ENCODE assay signal across 8 cellular contexts in genomic region chr5:54309237-54309636, GRCh38. TPM values are rescaled to one million over a fixed set of nuclear protein-coding genes. Genes with fewer than 3 reads are reported as not detected.
DNase-seq lines count a peak whose midpoint lies in the region; ATAC-seq, FAIRE-seq and TF ChIP-seq lines count a peak whose summit lies in the region.

No MANE protein-coding gene starts in this region.

- H3K4me3 ChIP-seq in H1 (ENCODE audit: extremely low read depth in 1 of 4, insufficient read depth in 2 of 4, low read depth in 3 of 4, low read length in 4 of 4): peak overlapping the region; percentile 81 to 86 (median 84)

- no peaks in the 10 kb centered on the region for H3K79me1 ChIP-seq in H1 (ENCODE audit: low read depth, low read length)

- H2BK12ac ChIP-seq in H1 (ENCODE audit: low read depth, low read length): no peak overlapping the region

- H3K9me3 Mint-ChIP-seq in natural killer cell treated with Interleukin-12 subunit alpha and Interleukin-12 subunit beta and Interleukin-15 and Interleukin-18, amount 100 ng/mL, for 72 hours: no peaks in the 10 kb centered on the region

- peaks cover 0 to 2% (median 0%) of the 10 kb centered on the region in 4 experiments; a peak in 1 of 7 replicates for H3K27me3 ChIP-seq in H1 (replicated peaks in 1 of 4; ENCODE audit: control insufficient read depth in 3 of 4, extremely low read depth in 1 of 4, insufficient read depth in 3 of 4, low read length in 3 of 4)

- no peak overlapping the region for H2BK20ac ChIP-seq in H1 (ENCODE audit: low read length)

- H3K18ac ChIP-seq in H1 (ENCODE audit: extremely low read depth, low read length): no peak overlapping the region

- no peaks in the 10 kb centered on the region for H3K36me3 Mint-ChIP-seq in natural killer cell treated with Interleukin-12 subunit alpha and Interleukin-12 subunit beta and Interleukin-15 and Interleukin-18, amount 100 ng/mL, for 72 hours

- no peak for TF ChIP-seq POLR2A in H1 (IDR thresholded peaks at IDR 0.05; ENCODE audit: control extremely low read depth in 1 of 2, low read depth in 2 of 2, low read length in 2 of 2)

- H3K4me3 Mint-ChIP-seq in natural killer cell treated with Interleukin-12 subunit alpha and Interleukin-12 subunit beta and Interleukin-15 and Interleukin-18, amount 100 ng/mL, for 72 hours: peak overlapping the region; percentile 91

- no peak overlapping the region for H3K56ac ChIP-seq in H1 (replicated peaks; ENCODE audit: insufficient read length, low read depth, low read length)

- H4K20me1 ChIP-seq in H1 (replicated peaks in 1 of 2; ENCODE audit: control insufficient read depth in 1 of 2, insufficient read depth in 2 of 2, low read length in 2 of 2): peaks cover 0 to 4% of the 10 kb centered on the region in 2 experiments

- no peaks in the 10 kb centered on the region for H3K9me3 ChIP-seq in H1 (ENCODE audit: insufficient read depth in 2 of 2, low read depth in 1 of 2, low read length in 1 of 2)

- POLR2A ChIA-PET in H1 (lab: Charles Lee; ENCODE audit: partially characterized antibody): interaction anchor here (1.2 to 3.0 kb wide), 6 partner anchors 9 to 389 kb away, joined by 3 to 27 read pairs (median 6); no protein-coding TSS in a partner anchor

- no peak overlapping the region for H4K8ac ChIP-seq in H1 (ENCODE audit: extremely low read depth, insufficient read depth, low read length)

- H3K4me1 Mint-ChIP-seq in natural killer cell treated with Interleukin-12 subunit alpha and Interleukin-12 subunit beta and Interleukin-15 and Interleukin-18, amount 100 ng/mL, for 72 hours (ENCODE audit: low read depth in 2 of 2): peaks cover 20 to 30% of the 10 kb centered on the region in 2 donors

- no peak for TF ChIP-seq EP300 in H1 (IDR thresholded peaks at IDR 0.05; ENCODE audit: borderline replicate concordance in 1 of 2, low read depth in 2 of 2, low read length in 2 of 2)

- peaks cover 15% of the 10 kb centered on the region for H3K23me2 ChIP-seq in H1 (ENCODE audit: low read depth, low read length)

- H3K79me2 ChIP-seq in H1 (ENCODE audit: control insufficient read depth in 1 of 2, insufficient read depth in 2 of 2, low read length in 2 of 2): peaks cover 3 to 47% of the 10 kb centered on the region in 2 experiments; a peak in 3 of 4 replicates

- TF ChIP-seq RAD21 in H1 (IDR thresholded peaks at IDR 0.05 in 1 of 2, conservative IDR thresholded peaks at IDR 0.05 in 1 of 2; ENCODE audit: low read depth in 2 of 2, low read length in 2 of 2): no peak

- H2AFZ ChIP-seq in H1 (ENCODE audit: low read length): no peak overlapping the region

- no peak overlapping the region for H2AK5ac ChIP-seq in H1 (ENCODE audit: low read depth, low read length)

- H4K91ac ChIP-seq in H1 (replicated peaks; ENCODE audit: insufficient read length, low read length): no peak overlapping the region

- H3K23ac ChIP-seq in H1 (ENCODE audit: insufficient read length): no peak overlapping the region

- peak overlapping the region; percentile 5 for H3K14ac ChIP-seq in H1 (ENCODE audit: insufficient read length)

- H3K4ac ChIP-seq in H1 (replicated peaks; ENCODE audit: insufficient read length, low read depth, low read length): no peak overlapping the region

- CTCF ChIA-PET in H1 (lab: Charles Lee; ENCODE audit: partially characterized antibody): interaction anchor here (1.2 to 1.4 kb wide), 2 partner anchors 9 to 110 kb away, joined by 3 to 4 read pairs; no protein-coding TSS in a partner anchor

- peak overlapping the region in 3 of 4 experiments; percentile 80 to 95 (median 83); a peak in 4 of 7 replicates for H3K9ac ChIP-seq in H1 (replicated peaks in 1 of 4; ENCODE audit: extremely low read depth in 1 of 4, low read depth in 3 of 4, low read length in 3 of 4)

- H3K4me1 ChIP-seq in H1 (replicated peaks in 1 of 4; ENCODE audit: control insufficient read depth in 3 of 4, insufficient read depth in 4 of 4, low read length in 3 of 4): peaks cover 0 to 7% (median 4%) of the 10 kb centered on the region in 4 experiments; a peak in 4 of 7 replicates

- peak overlapping the region; percentile 82 to 94 for H3K4me2 ChIP-seq in H1 (ENCODE audit: insufficient read depth in 1 of 2, low read depth in 2 of 2, low read length in 2 of 2)

- 45% methylated on average over 10 of the region's 10 CpGs; no CpG with 5 or more reads in 1 of the 2 experiments for WGBS in H1 (ENCODE audit: extremely low coverage in 1 of 2, insufficient coverage in 1 of 2, insufficient read length in 1 of 2, insufficient replicate concordance in 2 of 2, low coverage in 1 of 2, low lambda C conversion rate in 2 of 2, missing lambda C conversion rate in 1 of 2), 2 experiments

- peak overlapping the region; percentile 80 to 93 for H3K27ac Mint-ChIP-seq in natural killer cell treated with Interleukin-12 subunit alpha and Interleukin-12 subunit beta and Interleukin-15 and Interleukin-18, amount 100 ng/mL, for 72 hours

- H3K27ac ChIP-seq in H1 (ENCODE audit: low read depth, low read length): no peak overlapping the region

- H3K27me3 Mint-ChIP-seq in natural killer cell treated with Interleukin-12 subunit alpha and Interleukin-12 subunit beta and Interleukin-15 and Interleukin-18, amount 100 ng/mL, for 72 hours: peaks cover 0 to 3% of the 10 kb centered on the region in 2 donors

- no peak overlapping the region for H2BK15ac ChIP-seq in H1 (ENCODE audit: low read length)

- TF ChIP-seq CTCF in H1 (IDR thresholded peaks at IDR 0.05; ENCODE audit: control extremely low read depth in 1 of 3, insufficient read depth in 1 of 3, low read depth in 1 of 3, low read length in 3 of 3): no peak

- DNase-seq in ELR (ENCODE audit: low read depth) (peak; percentile 34), OCI-M1 (lab: John Stamatoyannopoulos, UW) (peak; percentile 80), H1 (ENCODE audit: low read depth in 1 of 2, low spot score in 2 of 2) (no peak), NCI-H774 (lab: John Stamatoyannopoulos, UW) (no peak), NCI-H524 treated with DMSO at 0.1 percent for 48 hours (lab: John Stamatoyannopoulos, UW) (no peak)
- DNase-seq in natural killer cell treated with Interleukin-12 subunit alpha and Interleukin-12 subunit beta and Interleukin-15 and Interleukin-18, amount 100 ng/mL, for 72 hours (ENCODE audit: low spot score): no peak

- no peak overlapping the region for H2BK5ac ChIP-seq in H1 (ENCODE audit: low read depth, low read length)

- H3K36me3 ChIP-seq in H1 (ENCODE audit: control insufficient read depth in 2 of 4, insufficient read depth in 4 of 4, low read length in 3 of 4): no peaks in the 10 kb centered on the region

- no peak for ATAC-seq in natural killer cell treated with Interleukin-12 subunit alpha and Interleukin-12 subunit beta and Interleukin-15 and Interleukin-18, amount 100 ng/mL, for 72 hours
- no peak for ATAC-seq in HG03460 (IDR thresholded peaks at IDR 0.05; ENCODE audit: unreplicated experiment)
- ATAC-seq in HG03442 (IDR thresholded peaks at IDR 0.05; ENCODE audit: unreplicated experiment): no peak

- no peak overlapping the region for H2BK120ac ChIP-seq in H1 (replicated peaks; ENCODE audit: low read depth, low read length)

- no peak overlapping the region for H4K5ac ChIP-seq in H1 (ENCODE audit: insufficient read length, low read depth, low read length)

- FAIRE-seq in H1 (lab: Jason Lieb, UNC): no peak

TF ChIP-seq in H1, 55 proteins besides CTCF, POLR2A, EP300 and RAD21:
- TF ChIP-seq GABPA (IDR thresholded peaks at IDR 0.05; ENCODE audit: borderline replicate concordance, insufficient read depth, low read length): no peak
- no peak for TF ChIP-seq SRF (IDR thresholded peaks at IDR 0.05; ENCODE audit: low read depth, low read length)
- TF ChIP-seq BACH1 (IDR thresholded peaks at IDR 0.05; ENCODE audit: low read length): no peak

RNA-seq across cellular contexts. Expression of gene ARL15, which starts 1.1 kb away (rescaled TPM):
- 21.2 and 22.5 TPM in 2 replicates for total RNA-seq in H1 (2021; fragmentation: NEBNext Ultra II Directional; extraction: Animal tissue kit (Norgen Biotek cat#: 25700))
- polyA plus RNA-seq in H1 (2011; rRNA removed): 7.6 and 9.9 TPM in 2 replicates
- 9.6 TPM for polyA plus RNA-seq in H1 (2011; cell fraction: cytosol; rRNA removed)
- polyA plus RNA-seq in H1 (2011; cell fraction: nucleus; rRNA removed): 17.3 TPM
- 9.6 to 15.4 TPM (median 12.0 TPM) in 4 replicates for polyA plus RNA-seq in H1 (2012, experiment 1 of 2)
- polyA plus RNA-seq in H1 (2012, experiment 2 of 2): 1.8 TPM
- 13.6 TPM for polyA plus RNA-seq in H1 (2013, experiment 1 of 2)
- 13.9 TPM for polyA plus RNA-seq in H1 (2013, experiment 2 of 2)
- 55.0 and 72.9 TPM in 2 replicates for polyA minus RNA-seq in H1 (2011; rRNA and poly(A)+ RNA removed)
- polyA minus RNA-seq in H1 (2011; cell fraction: cytosol; rRNA and poly(A)+ RNA removed): 14.3 TPM
- 145 TPM for polyA minus RNA-seq in H1 (2011; cell fraction: nucleus; rRNA and poly(A)+ RNA removed)
- 10 to 100 TPM; 12.0 to 13.0 TPM for total RNA-seq in natural killer cell treated with Interleukin-12 subunit alpha and Interleukin-12 subunit beta and Interleukin-15 and Interleukin-18, amount 100 ng/mL, for 72 hours

Comparison
In these comparisons a context has a peak if more than half of its experiments do, and no peak if none do; other contexts are left out.
1. DNase-seq: peak in ELR (single experiment) and OCI-M1 (single experiment); none in H1 (0 of 2), natural killer cell treated with Interleukin-12 subunit alpha and Interleukin-12 subunit beta and Interleukin-15 and Interleukin-18, amount 100 ng/mL, for 72 hours (single experiment), NCI-H774 (single experiment) and NCI-H524 treated with DMSO at 0.1 percent for 48 hours (single experiment).